Comparison of ENCODE assay signal across 16 cellular contexts in the genomic region with DNA sequence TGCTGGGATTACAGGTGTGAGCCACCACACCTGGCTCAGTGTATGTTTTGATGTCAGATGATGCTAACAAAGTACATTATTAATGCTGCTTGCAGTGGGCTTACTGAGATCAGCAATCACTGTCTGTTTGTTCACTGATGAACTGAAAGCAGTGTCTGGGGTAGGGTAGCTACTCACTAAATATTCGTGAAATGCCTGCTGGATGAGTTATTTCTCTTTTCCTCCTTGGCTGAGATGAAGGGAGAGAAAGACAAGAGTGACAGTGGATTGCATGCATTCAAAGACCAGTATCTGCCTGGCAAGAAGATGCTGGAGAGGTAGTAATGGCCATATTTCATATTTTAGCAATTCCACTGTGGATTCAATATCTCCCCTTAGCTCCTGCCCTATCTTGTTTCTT. TPM values are rescaled to one million over a fixed set of nuclear protein-coding genes. Genes with fewer than 3 reads are reported as not detected.
A peak's percentile ranks its signal among the peaks of the same experiment; 100 is the strongest.
DNase-seq lines count a peak whose midpoint lies in the region; ATAC-seq and TF ChIP-seq lines count a peak whose summit lies in the region.
"Had no signal": no experiment of that assay in that cellular context is flagged by ENCODE, and none has a peak within 500 bp of the region (broad histone marks: within the 10 kb centered on the region; RNA-seq: fewer than 3 reads in every experiment).

No MANE protein-coding gene starts in this region.

- peaks cover 18% of the 10 kb centered on the region for H3K4me1 Mint-ChIP-seq in CD8-positive, alpha-beta T cell (ENCODE audit: low read depth)
- peaks cover 33% of the 10 kb centered on the region for H3K4me1 Mint-ChIP-seq in activated naive CD8-positive, alpha-beta T cell treated with anti-CD3 and anti-CD28 coated beads for 36 hours

- H3K36me3 Mint-ChIP-seq in CD8-positive, alpha-beta T cell, result no peaks in the 10 kb centered on the region
- H3K36me3 Mint-ChIP-seq in activated naive CD8-positive, alpha-beta T cell treated with anti-CD3 and anti-CD28 coated beads for 36 hours, result peaks cover 27% of the 10 kb centered on the region
- H3K36me3 Mint-ChIP-seq: CD14-positive monocyte; stimulated activated effector memory CD8-positive, alpha-beta T cell treated with anti-CD3 and anti-CD28 coated beads, Interleukin-12 subunit alpha, Interleukin-12 subunit beta, amount 100 ng/mL, for 72 hours had no signal

- H3K4me3 ChIP-seq in CD8-positive, alpha-beta T cell (ENCODE audit: low read depth, low read length), result no peak overlapping the region
- H3K4me3 ChIP-seq in adrenal gland, result no peak overlapping the region
- H3K4me3 ChIP-seq: colonic mucosa had no signal

- TF ChIP-seq CTCF in CD8-positive, alpha-beta T cell (IDR thresholded peaks at IDR 0.05), result no peak
- TF ChIP-seq CTCF in adrenal gland (IDR thresholded peaks at IDR 0.05), result no peak

- POLR2A ChIA-PET in CD8-positive, alpha-beta T cell (lab: Charles Lee), result no interaction called here

- no peak for DNase-seq in CD8-positive, alpha-beta T cell
- DNase-seq in activated naive CD8-positive, alpha-beta T cell treated with anti-CD3 and anti-CD28 coated beads for 36 hours, result no peak
- DNase-seq in H4 (ENCODE audit: low spot score), result no peak
- DNase-seq in activated CD8-positive, alpha-beta memory T cell treated with anti-CD3 and anti-CD28 coated beads, Interleukin-2, amount 50 U/mL, for 4 hours, result no peak
- DNase-seq in adrenal gland, result no peak
- DNase-seq: activated CD4-positive, CD25-positive, alpha-beta regulatory T cell treated with anti-CD3 and anti-CD28 coated beads, Interleukin-2, amount 50 U/mL, for 72 hours; activated gamma-delta T cell treated with Interleukin-2 at 50 U/mL for 16 hours; mesendoderm; NCI-H1417; NCI-H82 had no signal

- no peak for TF ChIP-seq POLR2A in adrenal gland (IDR thresholded peaks at IDR 0.05)

- H3K27me3 Mint-ChIP-seq in CD8-positive, alpha-beta T cell (ENCODE audit: low read depth), result no peaks in the 10 kb centered on the region
- no peaks in the 10 kb centered on the region for H3K27me3 Mint-ChIP-seq in activated naive CD8-positive, alpha-beta T cell treated with anti-CD3 and anti-CD28 coated beads for 36 hours

- WGBS in adrenal gland, 4 donors, result 57 to 74% (median 69%) methylated on average over 1 of the region's 1 CpG

- no peak overlapping the region for H3K27ac ChIP-seq in CD8-positive, alpha-beta T cell (ENCODE audit: low read depth, low read length)
- H3K27ac ChIP-seq in adrenal gland, result no peak overlapping the region
- H3K27ac ChIP-seq: colonic mucosa had no signal

- ATAC-seq in CD8-positive, alpha-beta T cell, result no peak
- ATAC-seq in GM18909 (IDR thresholded peaks at IDR 0.05; ENCODE audit: poor library complexity, unreplicated experiment) (peak; percentile 36), HG03159 (IDR thresholded peaks at IDR 0.05; ENCODE audit: unreplicated experiment) (peak; percentile 15), GM21529 (IDR thresholded peaks at IDR 0.05; ENCODE audit: unreplicated experiment) (no peak)
- ATAC-seq: stimulated activated effector memory CD8-positive, alpha-beta T cell treated with anti-CD3 and anti-CD28 coated beads, Interleukin-12 subunit alpha, Interleukin-12 subunit beta, amount 100 ng/mL, for 72 hours had no signal

- peaks cover 3% of the 10 kb centered on the region for H3K9me3 Mint-ChIP-seq in CD8-positive, alpha-beta T cell
- peaks cover 25% of the 10 kb centered on the region for H3K9me3 Mint-ChIP-seq in activated naive CD8-positive, alpha-beta T cell treated with anti-CD3 and anti-CD28 coated beads for 36 hours

- H3K27ac Mint-ChIP-seq in CD8-positive, alpha-beta T cell, result peak overlapping the region; percentile 38
- H3K27ac Mint-ChIP-seq in activated naive CD8-positive, alpha-beta T cell treated with anti-CD3 and anti-CD28 coated beads for 36 hours, result peak overlapping the region; percentile 84
- H3K27ac Mint-ChIP-seq: stimulated activated effector memory CD8-positive, alpha-beta T cell treated with anti-CD3 and anti-CD28 coated beads, Interleukin-12 subunit alpha, Interleukin-12 subunit beta, amount 100 ng/mL, for 72 hours had no signal

- CTCF ChIA-PET in CD8-positive, alpha-beta T cell (lab: Charles Lee), result no interaction called here

- no peaks in the 10 kb centered on the region for H3K9me3 ChIP-seq in CD8-positive, alpha-beta T cell (ENCODE audit: low read length)
- H3K9me3 ChIP-seq in adrenal gland (replicated peaks in 1 of 3), result no peaks in the 10 kb centered on the region
- H3K9me3 ChIP-seq: colonic mucosa had no signal

- intact Hi-C loops in CD8-positive, alpha-beta T cell (cut with DNase I, micrococcal nuclease), result no loop called here
- intact Hi-C loops in adrenal gland (cut with DNase I), result no loop called here

- no peaks in the 10 kb centered on the region for H3K36me3 ChIP-seq in CD8-positive, alpha-beta T cell (ENCODE audit: insufficient read depth, low read length)
- no peaks in the 10 kb centered on the region for H3K36me3 ChIP-seq in adrenal gland (replicated peaks in 1 of 2)
- H3K36me3 ChIP-seq: colonic mucosa had no signal

- no peak overlapping the region for H3K4me3 Mint-ChIP-seq in CD8-positive, alpha-beta T cell
- H3K4me3 Mint-ChIP-seq in activated naive CD8-positive, alpha-beta T cell treated with anti-CD3 and anti-CD28 coated beads for 36 hours, result peak overlapping the region; percentile 44
- H3K4me3 Mint-ChIP-seq: CD14-positive monocyte; stimulated activated effector memory CD8-positive, alpha-beta T cell treated with anti-CD3 and anti-CD28 coated beads, Interleukin-12 subunit alpha, Interleukin-12 subunit beta, amount 100 ng/mL, for 72 hours had no signal

- H3K27me3 ChIP-seq in CD8-positive, alpha-beta T cell (ENCODE audit: insufficient read depth, low read length), result no peaks in the 10 kb centered on the region
- H3K27me3 ChIP-seq in adrenal gland, result no peaks in the 10 kb centered on the region
- H3K27me3 ChIP-seq: colonic mucosa had no signal

- H3K4me1 ChIP-seq in CD8-positive, alpha-beta T cell (ENCODE audit: insufficient read depth, low read length), result peaks cover 9% of the 10 kb centered on the region
- H3K4me1 ChIP-seq in adrenal gland (replicated peaks in 1 of 2), result peaks cover 0 to 6% of the 10 kb centered on the region in 2 donors
- H3K4me1 ChIP-seq: colonic mucosa had no signal

RNA-seq across cellular contexts. Expression of a gene that starts 32.3 kb away (rescaled TPM):
- 100 to 1,000 TPM; 271 to 274 TPM for total RNA-seq in CD8-positive, alpha-beta T cell
- 100 to 1,000 TPM; 195 to 203 TPM for total RNA-seq in activated naive CD8-positive, alpha-beta T cell treated with anti-CD3 and anti-CD28 coated beads for 36 hours
- total RNA-seq in H4 (2014; rRNA removed; shearing (Covaris generic)), result 10.0 and 16.2 TPM in 2 replicates
- total RNA-seq in adrenal gland, result 10 to 100 TPM; 34.7 to 81.7 (median 55.2) TPM
- 10 to 100 TPM; 16.0 to 78.9 (median 21.8) TPM for polyA plus RNA-seq in adrenal gland

Comparison
In these comparisons a context has a peak if more than half of its experiments do, and no peak if none do; other contexts are left out.
1. ATAC-seq: peak in GM18909 (single experiment) and HG03159 (single experiment); none in CD8-positive, alpha-beta T cell (single experiment) and GM21529 (single experiment).